ENCODE assay signal across 6 cellular contexts in the genomic region with DNA sequence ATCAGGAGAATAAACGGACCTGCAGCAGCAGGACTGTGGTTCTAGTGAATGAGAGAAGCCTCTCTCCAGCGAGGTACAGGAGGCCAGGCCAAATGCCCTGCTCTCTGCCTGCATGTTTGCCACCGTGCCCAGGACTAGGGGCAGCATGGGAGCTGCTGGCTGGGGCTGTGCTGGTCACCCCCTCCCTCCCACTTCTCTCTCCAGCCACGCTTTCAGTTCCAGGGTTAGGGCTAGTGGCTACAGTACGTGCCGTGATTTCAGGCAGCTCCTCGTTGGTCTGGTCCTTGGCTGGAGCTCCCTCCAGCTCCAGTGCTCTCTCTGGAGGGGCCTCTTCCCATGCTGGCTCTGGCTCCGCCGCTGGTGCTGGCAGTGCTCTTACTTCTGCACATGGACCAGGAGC. TPM values are rescaled to one million over a fixed set of nuclear protein-coding genes. Genes with fewer than 3 reads are reported as not detected.
"Had no signal": no experiment of that assay in that cellular context is flagged by ENCODE, and none has a peak within 500 bp of the region (broad histone marks: within the 10 kb centered on the region; RNA-seq: fewer than 3 reads in every experiment).

No MANE protein-coding gene starts in this region.

RNA-seq across cellular contexts. Expression of a gene that starts 0.6 kb away (rescaled TPM):
- total RNA-seq: K562, M059J, PC-3, Peyer's patch, Right ventricle myocardium superior, SJSA1 had no signal
